Comparison of ENCODE assay signal across 3 cellular contexts in genomic region chr12:19906-20305, GRCh38. TPM values are rescaled to one million over a fixed set of nuclear protein-coding genes. Genes with fewer than 3 reads are reported as not detected.
"Had no signal": no experiment of that assay in that cellular context is flagged by ENCODE, and none has a peak within 500 bp of the region (broad histone marks: within the 10 kb centered on the region; RNA-seq: fewer than 3 reads in every experiment).

No MANE protein-coding gene starts in this region.

RNA-seq across cellular contexts. Expression of gene IQSEC3, which starts 46.7 kb away (rescaled TPM):
- total RNA-seq: mammary epithelial cell, myocyte had no signal
- polyA plus RNA-seq: keratinocyte, mammary epithelial cell had no signal
